In the genomic region with DNA sequence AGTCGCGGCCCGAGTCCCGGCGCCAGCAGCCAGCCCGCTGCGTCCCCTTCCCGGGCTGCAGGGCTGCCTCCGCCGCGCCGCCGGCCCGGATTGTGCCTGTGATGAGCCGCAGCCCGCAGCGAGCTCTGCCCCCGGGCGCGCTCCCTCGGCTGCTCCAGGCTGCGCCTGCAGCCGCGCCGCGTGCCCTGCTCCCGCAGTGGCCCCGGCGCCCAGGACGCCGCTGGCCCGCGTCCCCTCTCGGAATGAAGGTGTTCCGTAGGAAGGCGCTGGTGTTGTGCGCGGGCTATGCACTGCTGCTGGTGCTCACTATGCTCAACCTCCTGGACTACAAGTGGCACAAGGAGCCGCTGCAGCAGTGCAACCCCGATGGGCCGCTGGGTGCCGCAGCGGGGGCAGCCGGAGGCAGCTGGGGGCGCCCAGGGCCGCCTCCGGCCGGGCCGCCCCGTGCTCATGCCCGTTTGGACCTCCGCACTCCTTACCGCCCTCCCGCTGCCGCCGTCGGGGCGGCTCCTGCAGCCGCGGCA, we compare ENCODE assay signal across 8 cellular contexts. TPM values are rescaled to one million over a fixed set of nuclear protein-coding genes. Genes with fewer than 3 reads are reported as not detected.
DNase-seq lines count a peak whose midpoint lies in the region; ATAC-seq and TF ChIP-seq lines count a peak whose summit lies in the region.

No MANE protein-coding gene starts in this region.

- H3K4me3 Mint-ChIP-seq in WTC11 = peak overlapping the region; percentile 65

- peak overlapping the region; percentile 79 for H3K4me3 ChIP-seq in AG09309 (ENCODE audit: control insufficient read depth, low read depth, low read length)
- H3K4me3 ChIP-seq in muscle layer of duodenum (ENCODE audit: low read depth in 1 of 2, low read length in 2 of 2) = peak overlapping the region; percentile 52 to 93
- peak overlapping the region; percentile 68 for H3K4me3 ChIP-seq in thymus (ENCODE audit: low read length)

- H3K27me3 ChIP-seq in muscle layer of duodenum (ENCODE audit: low read depth, low read length) (no peaks in the 10 kb centered on the region), thymus (ENCODE audit: control insufficient read depth, insufficient read depth) (no peaks in the 10 kb centered on the region)

- TF ChIP-seq CTCF in AG09309 (IDR thresholded peaks at IDR 0.05; ENCODE audit: control insufficient read depth, insufficient read depth, low read depth, low read length, missing control alignments) (peak; percentile 28), WTC11 (IDR thresholded peaks at IDR 0.05) (no peak)

- H3K27me3 Mint-ChIP-seq in WTC11 (ENCODE audit: low read depth) = peaks cover 22% of the 10 kb centered on the region

- peak; percentile 31 for ATAC-seq in GM18868 (IDR thresholded peaks at IDR 0.05; ENCODE audit: unreplicated experiment)
- peak; percentile 32 for ATAC-seq in HG03342 (IDR thresholded peaks at IDR 0.05; ENCODE audit: unreplicated experiment)
- peak; percentile 4 for ATAC-seq in WTC11

- H3K4me1 Mint-ChIP-seq in WTC11 = peaks cover 35% of the 10 kb centered on the region

- no peaks in the 10 kb centered on the region for H3K9me3 Mint-ChIP-seq in WTC11

- H3K36me3 ChIP-seq in muscle layer of duodenum (ENCODE audit: control insufficient read depth in 1 of 2, insufficient read depth in 2 of 2, low read length in 2 of 2) = no peaks in the 10 kb centered on the region
- H3K36me3 ChIP-seq in thymus (ENCODE audit: control insufficient read depth, insufficient read depth) = peaks cover 8% of the 10 kb centered on the region

- POLR2A ChIA-PET in WTC11 (lab: Charles Lee) = interaction anchor here (0.6 to 0.8 kb wide), 2 partner anchors 15 to 851 kb away, joined by 3 to 8 read pairs; a partner anchor contains a TSS

- WGBS in thymus = 1% methylated on average over 60 of the region's 60 CpGs

- DNase-seq in AG09309 (ENCODE audit: low read depth) (no peak), WTC11 (ENCODE audit: low spot score) (no peak), T1000 (lab: John Stamatoyannopoulos, UW) (no peak)
- DNase-seq in effector CD8-positive, alpha-beta T cell (lab: John Stamatoyannopoulos, UW) = peak; percentile 22

- no peaks in the 10 kb centered on the region for H3K9me3 ChIP-seq in muscle layer of duodenum (ENCODE audit: control insufficient read depth in 1 of 2, low read length in 2 of 2)
- no peaks in the 10 kb centered on the region for H3K9me3 ChIP-seq in thymus (ENCODE audit: control insufficient read depth)

- CTCF ChIA-PET in WTC11 (lab: Charles Lee) = interaction anchor here (0.8 to 1.7 kb wide), 6 partner anchors 8 to 554 kb away, joined by 3 to 6 read pairs (median 3); no protein-coding TSS in a partner anchor

- H3K36me3 Mint-ChIP-seq in WTC11 = peaks cover 4% of the 10 kb centered on the region

- no peak overlapping the region for H3K27ac Mint-ChIP-seq in WTC11

- H3K4me1 ChIP-seq in muscle layer of duodenum (ENCODE audit: control insufficient read depth in 1 of 2, insufficient read depth in 2 of 2, low read length in 2 of 2) = peaks cover 0 to 22% of the 10 kb centered on the region in 2 donors
- peaks cover 16% of the 10 kb centered on the region for H3K4me1 ChIP-seq in thymus (ENCODE audit: control insufficient read depth, insufficient read depth, low read length)

- H3K27ac ChIP-seq in muscle layer of duodenum (ENCODE audit: low read length) (no peak overlapping the region), thymus (ENCODE audit: low read depth) (peak overlapping the region; percentile 74)

TF ChIP-seq in WTC11, 78 proteins besides CTCF, POLR2A, EP300 and RAD21:
- no peak; the same call in 1 of the 2 replicates for TF ChIP-seq CREB1 (CRISPR knock-in tag; IDR thresholded peaks at IDR 0.05)
- TF ChIP-seq, protein P1, sequence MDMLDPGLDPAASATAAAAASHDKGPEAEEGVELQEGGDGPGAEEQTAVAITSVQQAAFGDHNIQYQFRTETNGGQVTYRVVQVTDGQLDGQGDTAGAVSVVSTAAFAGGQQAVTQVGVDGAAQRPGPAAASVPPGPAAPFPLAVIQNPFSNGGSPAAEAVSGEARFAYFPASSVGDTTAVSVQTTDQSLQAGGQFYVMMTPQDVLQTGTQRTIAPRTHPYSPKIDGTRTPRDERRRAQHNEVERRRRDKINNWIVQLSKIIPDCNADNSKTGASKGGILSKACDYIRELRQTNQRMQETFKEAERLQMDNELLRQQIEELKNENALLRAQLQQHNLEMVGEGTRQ (CRISPR knock-in tag; IDR thresholded peaks at IDR 0.05) = peak; percentile 15; the same call in 1 of the 2 replicates
- TF ChIP-seq FOXK1 (CRISPR knock-in tag; IDR thresholded peaks at IDR 0.05) = no peak
- TF ChIP-seq MYBL2 (CRISPR knock-in tag; IDR thresholded peaks at IDR 0.05) = 0 out of 2 replicates have a peak, but pooled peaks have one; percentile 44
- TF ChIP-seq, protein P2, sequence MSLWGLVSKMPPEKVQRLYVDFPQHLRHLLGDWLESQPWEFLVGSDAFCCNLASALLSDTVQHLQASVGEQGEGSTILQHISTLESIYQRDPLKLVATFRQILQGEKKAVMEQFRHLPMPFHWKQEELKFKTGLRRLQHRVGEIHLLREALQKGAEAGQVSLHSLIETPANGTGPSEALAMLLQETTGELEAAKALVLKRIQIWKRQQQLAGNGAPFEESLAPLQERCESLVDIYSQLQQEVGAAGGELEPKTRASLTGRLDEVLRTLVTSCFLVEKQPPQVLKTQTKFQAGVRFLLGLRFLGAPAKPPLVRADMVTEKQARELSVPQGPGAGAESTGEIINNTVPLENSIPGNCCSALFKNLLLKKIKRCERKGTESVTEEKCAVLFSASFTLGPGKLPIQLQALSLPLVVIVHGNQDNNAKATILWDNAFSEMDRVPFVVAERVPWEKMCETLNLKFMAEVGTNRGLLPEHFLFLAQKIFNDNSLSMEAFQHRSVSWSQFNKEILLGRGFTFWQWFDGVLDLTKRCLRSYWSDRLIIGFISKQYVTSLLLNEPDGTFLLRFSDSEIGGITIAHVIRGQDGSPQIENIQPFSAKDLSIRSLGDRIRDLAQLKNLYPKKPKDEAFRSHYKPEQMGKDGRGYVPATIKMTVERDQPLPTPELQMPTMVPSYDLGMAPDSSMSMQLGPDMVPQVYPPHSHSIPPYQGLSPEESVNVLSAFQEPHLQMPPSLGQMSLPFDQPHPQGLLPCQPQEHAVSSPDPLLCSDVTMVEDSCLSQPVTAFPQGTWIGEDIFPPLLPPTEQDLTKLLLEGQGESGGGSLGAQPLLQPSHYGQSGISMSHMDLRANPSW (CRISPR knock-in tag; conservative IDR thresholded peaks at IDR 0.05; ENCODE audit: low read depth) = no peak

RNA-seq across cellular contexts. Expression of a gene that starts 1.2 kb away (rescaled TPM):
- total RNA-seq in WTC11 (2021) = 13.2 to 17.3 TPM (median 13.4 TPM) in 3 replicates
- 16.5 TPM for polyA plus RNA-seq in thymus
